ENCODE assay signal across 10 cellular contexts in genomic region chr12:108805136-108805535, GRCh38. TPM values are rescaled to one million over a fixed set of nuclear protein-coding genes. Genes with fewer than 3 reads are reported as not detected.
DNase-seq lines count a peak whose midpoint lies in the region; ATAC-seq and TF ChIP-seq lines count a peak whose summit lies in the region.
"Had no signal": no experiment of that assay in that cellular context is flagged by ENCODE, and none has a peak within 500 bp of the region (broad histone marks: within the 10 kb centered on the region; RNA-seq: fewer than 3 reads in every experiment).

No MANE protein-coding gene starts in this region.

- TF ChIP-seq CTCF in right atrium auricular region (IDR thresholded peaks at IDR 0.05), result no peak
- TF ChIP-seq CTCF in osteoblast (IDR thresholded peaks at IDR 0.05; ENCODE audit: extremely low read depth, low read depth, low read length), result no peak
- TF ChIP-seq CTCF in MM.1S (IDR thresholded peaks at IDR 0.05; ENCODE audit: low read length), result no peak

- ATAC-seq in Right ventricle myocardium superior (ENCODE audit: poor library complexity), result no peak
- ATAC-seq: WTC11 had no signal

- H2AFZ ChIP-seq in osteoblast (ENCODE audit: low read length) (no peak overlapping the region), MM.1S (ENCODE audit: low read length) (no peak overlapping the region)

- DNase-seq in right atrium auricular region (ENCODE audit: low spot score) (no peak), Right ventricle myocardium superior (no peak), dedifferentiated amniotic fluid mesenchymal stem cell (ENCODE audit: extremely low spot score) (peak; percentile 74), osteoblast (ENCODE audit: insufficient read length, low spot score, missing footprints) (no peak), EL (no peak), MM.1S (no peak), pons (ENCODE audit: low spot score) (no peak), DMS153 treated with DMSO at 0.1 percent for 48 hours (lab: John Stamatoyannopoulos, UW; ENCODE audit: unreplicated experiment) (no peak)
- DNase-seq: activated naive CD4-positive, alpha-beta T cell had no signal

- intact Hi-C loops in Right ventricle myocardium superior (cut with DNase I), result loop anchor here (10.0 kb wide), 1 partner anchor 150 kb away; no protein-coding TSS in a partner anchor

- peaks cover 16% of the 10 kb centered on the region; the same call in 1 of the 2 replicates for H3F3A ChIP-seq in MM.1S (ENCODE audit: insufficient read depth, low read length)

- H3K79me2 ChIP-seq in osteoblast (ENCODE audit: insufficient read depth, low read length), result peaks cover 33% of the 10 kb centered on the region
- H3K79me2 ChIP-seq in MM.1S (ENCODE audit: low read length), result peaks cover 17% of the 10 kb centered on the region

- H3K9me3 ChIP-seq in right atrium auricular region (no peaks in the 10 kb centered on the region), osteoblast (ENCODE audit: low read depth, low read length) (no peaks in the 10 kb centered on the region), MM.1S (replicated peaks; ENCODE audit: insufficient read depth, low read length) (no peaks in the 10 kb centered on the region)

- H3K9me2 ChIP-seq in MM.1S (replicated peaks; ENCODE audit: insufficient read depth, low read length), result no peaks in the 10 kb centered on the region

- H4K20me1 ChIP-seq in osteoblast (ENCODE audit: insufficient read depth, low read length) (no peaks in the 10 kb centered on the region), MM.1S (ENCODE audit: insufficient read depth, low read length) (no peaks in the 10 kb centered on the region)

- peaks cover 0 to 48% of the 10 kb centered on the region in 2 donors for H3K4me1 ChIP-seq in right atrium auricular region
- H3K4me1 ChIP-seq in osteoblast (ENCODE audit: insufficient read depth, low read length), result peaks cover 52% of the 10 kb centered on the region
- peaks cover 5% of the 10 kb centered on the region; the same call in 1 of the 2 replicates for H3K4me1 ChIP-seq in MM.1S (ENCODE audit: low read length)

- H3K27ac ChIP-seq in right atrium auricular region, result peak overlapping the region; percentile 91 to 92
- peak overlapping the region; percentile 99 for H3K27ac ChIP-seq in osteoblast (ENCODE audit: low read depth, low read length)
- H3K27ac ChIP-seq in MM.1S (ENCODE audit: low read length), result no peak overlapping the region

- H3K27me3 ChIP-seq in right atrium auricular region (no peaks in the 10 kb centered on the region), osteoblast (ENCODE audit: insufficient read depth, low read length) (no peaks in the 10 kb centered on the region), MM.1S (replicated peaks; ENCODE audit: insufficient read depth, low read length) (no peaks in the 10 kb centered on the region)

- H3K36me3 ChIP-seq in right atrium auricular region (peaks cover 66% of the 10 kb centered on the region), osteoblast (ENCODE audit: insufficient read depth, low read length) (peaks cover 94% of the 10 kb centered on the region), MM.1S (replicated peaks; ENCODE audit: insufficient read depth, low read length) (peaks cover 5% of the 10 kb centered on the region)

- H3K4me3 ChIP-seq in right atrium auricular region (no peak overlapping the region), osteoblast (ENCODE audit: insufficient read depth, low read length) (no peak overlapping the region), MM.1S (ENCODE audit: low read length) (no peak overlapping the region)

- H3K9ac ChIP-seq in MM.1S (ENCODE audit: low read length), result no peak overlapping the region

- H3K4me2 ChIP-seq in osteoblast (ENCODE audit: insufficient read depth, low read length) (peak overlapping the region; percentile 41), MM.1S (ENCODE audit: low read depth, low read length) (no peak overlapping the region)

RNA-seq across cellular contexts. Expression of gene SSH1, which starts 52.2 kb away (rescaled TPM):
- total RNA-seq in right atrium auricular region (10 to 100 TPM; 22.0 to 25.9 TPM), Right ventricle myocardium superior (26.3 TPM), osteoblast (31.8 and 34.2 TPM in 2 replicates)
